In the genomic region with DNA sequence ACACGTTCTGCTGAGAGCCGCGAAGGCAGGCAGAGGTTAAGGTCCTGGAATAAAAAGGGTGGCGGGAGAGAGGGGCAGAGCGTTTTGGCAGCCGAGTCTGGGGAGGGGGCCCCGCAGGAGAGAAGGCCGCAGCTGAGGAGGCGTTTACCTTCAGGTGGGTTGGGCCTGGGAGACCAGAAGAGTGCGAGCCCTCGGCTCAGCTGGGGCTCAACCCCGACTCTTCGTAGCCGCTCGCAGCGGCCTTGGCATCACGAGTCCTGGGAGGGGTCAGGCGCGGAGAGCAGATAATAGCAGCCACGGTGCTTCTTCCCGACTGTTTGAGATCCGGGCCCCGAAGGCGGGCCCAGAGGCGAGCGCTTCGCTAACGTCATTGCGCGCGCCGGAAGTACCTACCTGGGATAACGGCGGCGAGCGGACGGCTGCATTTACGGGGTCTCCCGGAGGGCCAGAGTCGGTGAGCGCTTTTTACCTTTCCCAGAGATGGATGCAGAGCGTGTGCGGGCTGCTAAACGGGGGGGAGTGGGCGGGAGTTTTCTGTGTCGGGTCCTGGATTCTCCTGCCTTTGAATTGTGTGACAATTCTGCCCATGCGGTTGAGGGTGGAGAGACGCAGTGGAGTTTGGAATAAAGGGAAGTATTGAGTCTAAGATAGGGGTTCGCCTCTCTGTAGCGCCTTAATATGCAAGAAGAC, we compare ENCODE assay signal across 8 cellular contexts. TPM values are rescaled to one million over a fixed set of nuclear protein-coding genes. Genes with fewer than 3 reads are reported as not detected.
A peak's percentile ranks its signal among the peaks of the same experiment; 100 is the strongest.
DNase-seq lines count a peak whose midpoint lies in the region; ATAC-seq and TF ChIP-seq lines count a peak whose summit lies in the region.

A gene with protein sequence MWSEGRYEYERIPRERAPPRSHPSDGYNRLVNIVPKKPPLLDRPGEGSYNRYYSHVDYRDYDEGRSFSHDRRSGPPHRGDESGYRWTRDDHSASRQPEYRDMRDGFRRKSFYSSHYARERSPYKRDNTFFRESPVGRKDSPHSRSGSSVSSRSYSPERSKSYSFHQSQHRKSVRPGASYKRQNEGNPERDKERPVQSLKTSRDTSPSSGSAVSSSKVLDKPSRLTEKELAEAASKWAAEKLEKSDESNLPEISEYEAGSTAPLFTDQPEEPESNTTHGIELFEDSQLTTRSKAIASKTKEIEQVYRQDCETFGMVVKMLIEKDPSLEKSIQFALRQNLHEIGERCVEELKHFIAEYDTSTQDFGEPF (plus strand): TSS at position 392 of the 690 bp plus-strand sequence. CDS start 9,736 bp downstream, outside the sequence.
A gene with protein sequence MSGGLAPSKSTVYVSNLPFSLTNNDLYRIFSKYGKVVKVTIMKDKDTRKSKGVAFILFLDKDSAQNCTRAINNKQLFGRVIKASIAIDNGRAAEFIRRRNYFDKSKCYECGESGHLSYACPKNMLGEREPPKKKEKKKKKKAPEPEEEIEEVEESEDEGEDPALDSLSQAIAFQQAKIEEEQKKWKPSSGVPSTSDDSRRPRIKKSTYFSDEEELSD (minus strand): TSS at position 319 of the 690 bp plus-strand sequence. CDS start 1,992 bp downstream, outside the sequence.

- H3K27ac ChIP-seq in OCI-LY1 (ENCODE audit: low read depth, low read length, poor library complexity, severe bottlenecking): peak within 1 kb of the TSS; percentile 75

- H3K4me1 ChIP-seq in OCI-LY1 (ENCODE audit: insufficient read depth, low read length, severe bottlenecking) (peaks cover 50% of the 10 kb centered on the region), mononuclear cell (ENCODE audit: insufficient read depth, low read length) (peaks cover 36% of the 10 kb centered on the region)

- peak within 1 kb of the TSS; percentile 80 for H3K9ac ChIP-seq in OCI-LY1 (ENCODE audit: low read length)

- ATAC-seq in GM21367 (IDR thresholded peaks at IDR 0.05; ENCODE audit: unreplicated experiment): peak; percentile 96

- peaks cover 17% of the 10 kb centered on the region; the same call in 1 of the 2 replicates for H3K36me3 ChIP-seq in OCI-LY1 (ENCODE audit: insufficient read depth, low read length)

- TF ChIP-seq CTCF in OCI-LY1 (IDR thresholded peaks at IDR 0.05; ENCODE audit: low read length) (no peak), epithelial cell of esophagus (IDR thresholded peaks at IDR 0.05; ENCODE audit: insufficient read depth, low read depth, low read length, missing control alignments) (no peak)

- in situ Hi-C loops in Caki2 (cut with HindIII; ENCODE audit: low pct_unique_long_range_greater_than_20kb, low sequenced_read_pairs): loop anchor here (25.0 kb wide), 1 partner anchor 189 kb away; a partner anchor contains a TSS

- no peaks in the 10 kb centered on the region for H3K9me3 ChIP-seq in OCI-LY1 (ENCODE audit: low read length)
- H3K9me3 ChIP-seq in mononuclear cell (ENCODE audit: low read depth, low read length): no peaks in the 10 kb centered on the region

- no peaks in the 10 kb centered on the region for H3F3A ChIP-seq in OCI-LY1 (ENCODE audit: insufficient read depth, low read length)

- H2AFZ ChIP-seq in OCI-LY1 (ENCODE audit: low read length): peak within 1 kb of the TSS; percentile 52

- H3K4me3 ChIP-seq in OCI-LY1 (ENCODE audit: low read depth, low read length, poor library complexity, severe bottlenecking) (peak within 1 kb of the TSS; percentile 95), epithelial cell of esophagus (ENCODE audit: low read length) (peak within 1 kb of the TSS; percentile 100), mononuclear cell (ENCODE audit: low read length) (peak within 1 kb of the TSS; percentile 91)

- H4K20me1 ChIP-seq in OCI-LY1 (ENCODE audit: insufficient read depth, low read length): no peaks in the 10 kb centered on the region

- H3K4me2 ChIP-seq in OCI-LY1 (ENCODE audit: low read length): peak within 1 kb of the TSS; percentile 91

- H3K79me2 ChIP-seq in OCI-LY1 (ENCODE audit: insufficient read depth, low read length): peaks cover 45% of the 10 kb centered on the region

- H3K27me3 ChIP-seq in OCI-LY1 (ENCODE audit: insufficient read depth, low read length) (no peaks in the 10 kb centered on the region), mononuclear cell (ENCODE audit: insufficient read depth, low read length) (no peaks in the 10 kb centered on the region)

- DNase-seq in Caki2 (ENCODE audit: low read depth) (peak; percentile 79), HT1080 (ENCODE audit: low read depth) (peak; percentile 78), epithelial cell of esophagus (ENCODE audit: low read depth) (peak; percentile 85)
- peak; percentile 90 for DNase-seq in activated CD8-positive, alpha-beta memory T cell treated with anti-CD3 and anti-CD28 coated beads, Interleukin-2, amount 50 U/mL, for 48 hours
- DNase-seq in stimulated activated CD8-positive, alpha-beta memory T cell treated with anti-CD3 and anti-CD28 coated beads, Interleukin-4, amount 100 ng/mL, for 1 hour (ENCODE audit: low read depth in 2 of 2, low spot score in 1 of 2): peak; percentile 38 to 65

- no peaks in the 10 kb centered on the region for H3K9me2 ChIP-seq in OCI-LY1 (ENCODE audit: low read depth, low read length)

RNA-seq across cellular contexts. Expression of the first gene that starts in this region (rescaled TPM):
- total RNA-seq in Caki2 (2014; rRNA removed; shearing (Covaris generic); ENCODE audit: low replicate concordance): 31.0 and 53.1 TPM in 2 replicates
- total RNA-seq in HT1080 (2014; rRNA removed; shearing (Covaris generic)): 66.2 and 68.8 TPM in 2 replicates
- 72.9 and 91.1 TPM in 2 replicates for polyA plus RNA-seq in HT1080 (2015; cell fraction: cytosol; rRNA removed)
- 126 and 142 TPM in 2 replicates for polyA plus RNA-seq in HT1080 (2015; cell fraction: nucleus; rRNA removed)
- total RNA-seq in mononuclear cell: 216 TPM

RNA-seq across cellular contexts. Expression of the second gene that starts in this region (rescaled TPM):
- total RNA-seq in Caki2 (2014; rRNA removed; shearing (Covaris generic); ENCODE audit: low replicate concordance): 53.7 and 63.9 TPM in 2 replicates
- 55.3 and 59.0 TPM in 2 replicates for total RNA-seq in HT1080 (2014; rRNA removed; shearing (Covaris generic))
- 41.9 and 55.9 TPM in 2 replicates for polyA plus RNA-seq in HT1080 (2015; cell fraction: cytosol; rRNA removed)
- polyA plus RNA-seq in HT1080 (2015; cell fraction: nucleus; rRNA removed): 14.5 and 18.8 TPM in 2 replicates
- total RNA-seq in mononuclear cell: 20.1 TPM

Comparison
In these comparisons a context has a peak if more than half of its experiments do, and no peak if none do; other contexts are left out.
1. Peak in every context shown above with its lines: DNase-seq, ATAC-seq, H3K4me3 ChIP-seq and H3K27ac ChIP-seq.